Comparison of ENCODE assay signal across 20 cellular contexts in genomic region chr7:2735744-2736143, GRCh38. TPM values are rescaled to one million over a fixed set of nuclear protein-coding genes. Genes with fewer than 3 reads are reported as not detected.
DNase-seq lines count a peak whose midpoint lies in the region; ATAC-seq and TF ChIP-seq lines count a peak whose summit lies in the region.
"Had no signal": no experiment of that assay in that cellular context is flagged by ENCODE, and none has a peak within 500 bp of the region (broad histone marks: within the 10 kb centered on the region; RNA-seq: fewer than 3 reads in every experiment).

No MANE protein-coding gene starts in this region.

- peak overlapping the region in 1 of 2 donors; percentile 63 for H3K27ac ChIP-seq in ovary
- H3K27ac ChIP-seq: PC-9 had no signal

- peaks cover 79% of the 10 kb centered on the region for H3K4me1 Mint-ChIP-seq in dendritic cell treated with granulocyte-macrophage colony-stimulating factor and Interleukin-4, amounts not matched to agents 40 ng/mL and 50 ng/mL, for 4 days (ENCODE audit: low read depth)

- H3K4me3 ChIP-seq in ovary, result no peak overlapping the region
- H3K4me3 ChIP-seq: dorsolateral prefrontal cortex, esophagus squamous epithelium, PC-9, skin epidermis, tibial nerve had no signal

- no peaks in the 10 kb centered on the region for H3K27me3 ChIP-seq in ovary
- H3K27me3 ChIP-seq: dorsolateral prefrontal cortex, esophagus squamous epithelium, tibial nerve had no signal

- ATAC-seq in left cardiac atrium, result no peak
- ATAC-seq in HG02623 (IDR thresholded peaks at IDR 0.05; ENCODE audit: unreplicated experiment), result no peak

- H3K27me3 Mint-ChIP-seq in dendritic cell treated with granulocyte-macrophage colony-stimulating factor and Interleukin-4, amounts not matched to agents 40 ng/mL and 50 ng/mL, for 4 days, result no peaks in the 10 kb centered on the region
- H3K27me3 Mint-ChIP-seq: CD4-positive, alpha-beta memory T cell had no signal

- no peak for TF ChIP-seq CTCF in ovary (IDR thresholded peaks at IDR 0.05)

- no peaks in the 10 kb centered on the region for H3K9me3 ChIP-seq in ovary
- H3K9me3 ChIP-seq: tibial nerve had no signal

- no peak for TF ChIP-seq EP300 in ovary (IDR thresholded peaks at IDR 0.05)

- WGBS in ovary, 3 donors, result 72 to 79% (median 78%) methylated on average over 13 of the region's 13 CpGs

- no peak for TF ChIP-seq POLR2A in ovary (IDR thresholded peaks at IDR 0.05)

- intact Hi-C loops in cardiac septum (cut with DNase I) (no loop called here), left cardiac atrium (cut with DNase I) (no loop called here), ovary (cut with DNase I) (no loop called here)
- intact Hi-C loops in dendritic cell treated with granulocyte-macrophage colony-stimulating factor and Interleukin-4, amounts not matched to agents 40 ng/mL and 50 ng/mL, for 4 days (cut with micrococcal nuclease), result no loop called here

- H3K36me3 ChIP-seq in ovary, result no peaks in the 10 kb centered on the region

- H3K9me3 Mint-ChIP-seq in dendritic cell treated with granulocyte-macrophage colony-stimulating factor and Interleukin-4, amounts not matched to agents 40 ng/mL and 50 ng/mL, for 4 days, result peaks cover 7% of the 10 kb centered on the region
- H3K9me3 Mint-ChIP-seq: activated naive CD4-positive, alpha-beta T cell treated with anti-CD3 and anti-CD28 coated beads, Interleukin-2, amount 50 U/mL, for 72 hours; activated T-cell treated with anti-CD3 and anti-CD28 coated beads, Interleukin-2, amount 50 U/mL, for 4 hours; CD4-positive, alpha-beta memory T cell had no signal

- H3K27ac Mint-ChIP-seq in dendritic cell treated with granulocyte-macrophage colony-stimulating factor and Interleukin-4, amounts not matched to agents 40 ng/mL and 50 ng/mL, for 4 days, result peak overlapping the region; percentile 88
- H3K27ac Mint-ChIP-seq: activated naive CD4-positive, alpha-beta T cell treated with anti-CD3 and anti-CD28 coated beads, Interleukin-2, amount 50 U/mL, for 72 hours; CD4-positive, alpha-beta memory T cell had no signal

- peak; percentile 27 for DNase-seq in cardiac septum (ENCODE audit: low spot score)
- no peak for DNase-seq in left cardiac atrium
- DNase-seq in ovary, result peak in 4 of 5 donors; percentile 22 to 42 (median 32)
- DNase-seq in SIG-M5 (lab: John Stamatoyannopoulos, UW), result no peak
- no peak for DNase-seq in NCI-H187 (lab: John Stamatoyannopoulos, UW)
- DNase-seq in SW 1271 (lab: John Stamatoyannopoulos, UW), result no peak
- DNase-seq: activated CD4-positive, alpha-beta T cell treated with anti-CD3 and anti-CD28 coated beads, Interleukin-2, amount 50 U/mL, for 4 hours; activated T-cell treated with anti-CD3 and anti-CD28 coated beads, Interleukin-2, amount 50 U/mL, for 4 hours; CD4-positive, alpha-beta memory T cell; esophagus squamous epithelium; PC-9 had no signal

- peaks cover 38% of the 10 kb centered on the region for H3K36me3 Mint-ChIP-seq in dendritic cell treated with granulocyte-macrophage colony-stimulating factor and Interleukin-4, amounts not matched to agents 40 ng/mL and 50 ng/mL, for 4 days (ENCODE audit: low read depth)

- no peak overlapping the region for H3K4me3 Mint-ChIP-seq in dendritic cell treated with granulocyte-macrophage colony-stimulating factor and Interleukin-4, amounts not matched to agents 40 ng/mL and 50 ng/mL, for 4 days
- H3K4me3 Mint-ChIP-seq: activated T-cell treated with anti-CD3 and anti-CD28 coated beads, Interleukin-2, amount 50 U/mL, for 4 hours; CD4-positive, alpha-beta memory T cell had no signal

- peaks cover 12% of the 10 kb centered on the region for H3K4me1 ChIP-seq in ovary (ENCODE audit: insufficient read depth)

RNA-seq across cellular contexts. Expression of gene AMZ1, which starts 47.7 kb away (rescaled TPM):
- total RNA-seq in cardiac septum, result 0.08 TPM
- total RNA-seq in left cardiac atrium, result under 1 TPM; 0.27 to 0.34 TPM
- total RNA-seq in ovary, result 1 to 10 TPM in 2 of 7 donors, under 1 TPM in 4, not detected in 1; 0.24 to 2.6 (median 0.93) TPM
- polyA plus RNA-seq in ovary, result under 1 TPM; 0.15 to 0.45 TPM
- total RNA-seq: A673, H4, HT1080, PC-9 had no signal

Comparison
In these comparisons a context has a peak if more than half of its experiments do, and no peak if none do; other contexts are left out.
1. DNase-seq: peak in cardiac septum (single experiment) and ovary (4 of 5); none in left cardiac atrium (single experiment), SIG-M5 (single experiment), NCI-H187 (0 of 2) and SW 1271 (0 of 2).